In the genomic region with DNA sequence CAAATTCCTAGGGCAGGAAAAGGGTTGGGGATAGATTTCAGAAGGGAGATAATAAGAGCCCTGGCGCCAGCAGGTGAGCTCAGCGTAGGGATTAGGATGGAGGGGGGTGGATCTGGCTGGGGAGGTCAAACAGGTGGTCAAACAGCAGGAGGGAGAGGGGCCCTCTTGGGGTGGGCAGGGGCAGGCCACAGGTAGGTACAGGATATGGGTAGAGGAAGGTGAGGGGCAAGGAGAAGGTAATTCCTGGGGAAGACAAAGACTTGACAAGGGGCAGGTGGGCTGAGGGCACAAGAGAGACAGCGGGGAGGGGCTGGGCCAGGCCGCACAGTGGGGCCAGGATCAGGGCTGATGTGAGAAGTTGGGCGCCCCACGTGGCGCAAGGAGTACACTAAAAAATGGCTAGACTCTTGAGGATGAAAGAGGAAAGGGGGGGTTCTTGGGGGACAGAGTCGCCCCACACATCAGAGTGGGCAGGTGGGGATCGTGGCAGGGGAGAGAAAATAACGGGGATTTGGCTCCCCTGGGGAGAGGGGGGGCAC, we compare ENCODE assay signal across 7 cellular contexts. TPM values are rescaled to one million over a fixed set of nuclear protein-coding genes. Genes with fewer than 3 reads are reported as not detected.
A peak's percentile ranks its signal among the peaks of the same experiment; 100 is the strongest.
DNase-seq lines count a peak whose midpoint lies in the region; TF ChIP-seq lines count a peak whose summit lies in the region.

No MANE protein-coding gene starts in this region.

- 11% methylated on average over 10 of the region's 10 CpGs for WGBS in thymus

- H3K27me3 ChIP-seq in effector memory CD4-positive, alpha-beta T cell (replicated peaks; ENCODE audit: control insufficient read depth, insufficient read depth, low read length, poor library complexity, severe bottlenecking): no peaks in the 10 kb centered on the region
- H3K27me3 ChIP-seq in mucosa of rectum (ENCODE audit: control insufficient read depth in 2 of 2, insufficient read depth in 2 of 2, low read length in 2 of 2) (no peaks in the 10 kb centered on the region), thymus (ENCODE audit: control insufficient read depth, insufficient read depth) (no peaks in the 10 kb centered on the region)

- peaks cover 31% of the 10 kb centered on the region for H3K4me1 ChIP-seq in effector memory CD4-positive, alpha-beta T cell (ENCODE audit: control insufficient read depth, insufficient read depth, low read length, poor library complexity, severe bottlenecking)
- H3K4me1 ChIP-seq in mucosa of rectum (ENCODE audit: control insufficient read depth in 2 of 2, insufficient read depth in 2 of 2, low read length in 2 of 2) (peaks cover 35 to 38% of the 10 kb centered on the region in 2 donors), thymus (ENCODE audit: control insufficient read depth, insufficient read depth, low read length) (peaks cover 30% of the 10 kb centered on the region)

- no peaks in the 10 kb centered on the region for H3K9me3 ChIP-seq in effector memory CD4-positive, alpha-beta T cell (ENCODE audit: control insufficient read depth, low read length)
- no peaks in the 10 kb centered on the region for H3K9me3 ChIP-seq in mucosa of rectum (ENCODE audit: control insufficient read depth in 2 of 2, low read length in 2 of 2)
- H3K9me3 ChIP-seq in thymus (ENCODE audit: control insufficient read depth): no peaks in the 10 kb centered on the region

- peak; percentile 86 for DNase-seq in NAMALWA (ENCODE audit: low spot score)
- DNase-seq in activated CD4-positive, alpha-beta T cell treated with anti-CD3 and anti-CD28 coated beads, Interleukin-2, amount 50 U/mL, for 1 hour: peak; percentile 56
- peak in 2 of 3 donors; percentile 32 to 40 for DNase-seq in effector memory CD4-positive, alpha-beta T cell
- DNase-seq in DMS153 treated with DMSO at 0.1 percent for 48 hours (lab: John Stamatoyannopoulos, UW; ENCODE audit: unreplicated experiment): no peak

- peaks cover 18% of the 10 kb centered on the region for H3K36me3 ChIP-seq in effector memory CD4-positive, alpha-beta T cell (ENCODE audit: control insufficient read depth, insufficient read depth, low read length)
- H3K36me3 ChIP-seq in mucosa of rectum (ENCODE audit: control insufficient read depth in 2 of 2, insufficient read depth in 2 of 2, low read length in 2 of 2): peaks cover 2 to 7% of the 10 kb centered on the region in 2 donors
- peaks cover 34% of the 10 kb centered on the region for H3K36me3 ChIP-seq in thymus (ENCODE audit: control insufficient read depth, insufficient read depth)

- peak overlapping the region; percentile 82 for H3K27ac ChIP-seq in effector memory CD4-positive, alpha-beta T cell (ENCODE audit: insufficient read depth, low read length, poor library complexity, severe bottlenecking)
- H3K27ac ChIP-seq in mucosa of rectum (ENCODE audit: low read depth in 2 of 2, low read length in 2 of 2) (peak overlapping the region; percentile 74 to 86), thymus (ENCODE audit: low read depth) (peak overlapping the region; percentile 95)

- H3K4me3 ChIP-seq in effector memory CD4-positive, alpha-beta T cell (ENCODE audit: insufficient read depth, low read depth, low read length, poor library complexity, severe bottlenecking): peak overlapping the region; percentile 84
- H3K4me3 ChIP-seq in mucosa of rectum (ENCODE audit: low read length in 2 of 2): peak overlapping the region; percentile 82 to 86
- peak overlapping the region; percentile 93 for H3K4me3 ChIP-seq in thymus (ENCODE audit: low read length)

- peak overlapping the region; percentile 88 for H3K9ac ChIP-seq in mucosa of rectum (ENCODE audit: low read depth in 1 of 2, low read length in 2 of 2)

- peak; percentile 60 for TF ChIP-seq CTCF in GM12874 (IDR thresholded peaks at IDR 0.05; ENCODE audit: insufficient read depth, low read depth, low read length)

RNA-seq across cellular contexts. Expression of a gene that starts 0.7 kb away (rescaled TPM):
- polyA plus RNA-seq in thymus: 77.5 TPM

RNA-seq across cellular contexts. Expression of a gene that starts 3.7 kb away (rescaled TPM):
- 42.3 TPM for polyA plus RNA-seq in thymus

RNA-seq across cellular contexts. Expression of a gene that starts 21.4 kb away (rescaled TPM):
- polyA plus RNA-seq in thymus: 54.0 TPM

RNA-seq across cellular contexts. Expression of a gene that starts 22.0 kb away (rescaled TPM):
- 20.7 TPM for polyA plus RNA-seq in thymus

RNA-seq across cellular contexts. Expression of a gene that starts 47.9 kb away (rescaled TPM):
- 4.2 TPM for polyA plus RNA-seq in thymus
